ENCODE assay signal across 27 cellular contexts in the genomic region with DNA sequence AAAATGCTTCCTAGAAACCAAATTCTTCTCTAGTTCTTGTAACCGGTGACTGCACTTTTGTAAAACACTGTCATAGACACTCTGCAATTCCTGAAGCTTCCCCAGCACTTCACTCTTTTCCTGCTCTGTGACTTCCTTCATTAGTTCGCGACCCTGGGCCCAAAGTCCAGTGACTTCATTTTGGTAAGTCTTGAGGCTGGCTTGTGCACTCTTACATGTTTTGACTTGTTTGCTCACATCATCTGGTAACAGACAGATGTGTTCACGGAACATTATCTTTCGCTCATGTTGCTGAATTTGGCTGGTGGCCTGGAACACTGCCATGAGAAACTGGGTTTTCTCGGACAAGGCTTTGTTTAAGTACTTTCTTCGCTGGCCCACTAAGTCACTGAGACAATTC.
"Had no signal": no experiment of that assay in that cellular context is flagged by ENCODE, and none has a peak within 500 bp of the region (broad histone marks: within the 10 kb centered on the region; RNA-seq: fewer than 3 reads in every experiment).

No MANE protein-coding gene starts in this region.

- H3K4me1 Mint-ChIP-seq: endodermal cell; naive thymus-derived CD8-positive, alpha-beta T cell; nephron progenitor cell; stimulated activated effector memory CD8-positive, alpha-beta T cell treated with anti-CD3 and anti-CD28 coated beads, Interleukin-12 subunit alpha, Interleukin-12 subunit beta, amount 100 ng/mL, for 72 hours had no signal

- H3K4me1 ChIP-seq: gastrocnemius medialis, psoas muscle, sigmoid colon, tibial artery had no signal

- H3K9me3 ChIP-seq: gastrocnemius medialis, ovary, psoas muscle, sigmoid colon, testis, tibial artery had no signal

- H3K27me3 ChIP-seq: gastrocnemius medialis, hepatocyte, ovary, sigmoid colon, testis, tibial artery had no signal

- H3K79me2 ChIP-seq: hepatocyte had no signal

- H3K4me3 ChIP-seq: gastrocnemius medialis, hepatocyte, ovary, psoas muscle, sigmoid colon, testis, tibial artery had no signal

- H3K4me3 Mint-ChIP-seq: endodermal cell; naive thymus-derived CD8-positive, alpha-beta T cell; nephron progenitor cell; stimulated activated effector memory CD8-positive, alpha-beta T cell treated with anti-CD3 and anti-CD28 coated beads, Interleukin-12 subunit alpha, Interleukin-12 subunit beta, amount 100 ng/mL, for 72 hours; type B pancreatic cell had no signal

- H3K27ac ChIP-seq: gastrocnemius medialis, hepatocyte, ovary, psoas muscle, sigmoid colon, testis, tibial artery had no signal

- DNase-seq: effector CD8-positive, alpha-beta T cell; endodermal cell; erythroblast; gastrocnemius medialis; head of caudate nucleus; kidney; mesendoderm; midbrain; naive thymus-derived CD8-positive, alpha-beta T cell; nephron progenitor cell; occipital lobe; ovary; posterior cingulate gyrus; psoas muscle; right cardiac atrium; sigmoid colon; stimulated activated CD4-positive, alpha-beta T cell treated with anti-CD3 and anti-CD28 coated beads, Interleukin-2, amount 100 ng/mL, for 24 hours; stimulated activated CD4-positive, alpha-beta T cell treated with anti-CD3 and anti-CD28 coated beads, Interleukin-4, amount 100 ng/mL, for 24 hours; stimulated activated naive CD8-positive, alpha-beta T cell treated with anti-CD3 and anti-CD28 coated beads, Interleukin-15, Interleukin-2, amounts not matched to agents 100 U/mL and 50 U/mL, for 24 hours; substantia nigra; testis; tibial artery had no signal

- H3K4me2 ChIP-seq: hepatocyte had no signal

- H3K27me3 Mint-ChIP-seq: naive thymus-derived CD8-positive, alpha-beta T cell; type B pancreatic cell had no signal

- H3K36me3 ChIP-seq: ovary had no signal

- H3K27ac Mint-ChIP-seq: endodermal cell; naive thymus-derived CD8-positive, alpha-beta T cell; nephron progenitor cell; stimulated activated effector memory CD8-positive, alpha-beta T cell treated with anti-CD3 and anti-CD28 coated beads, Interleukin-12 subunit alpha, Interleukin-12 subunit beta, amount 100 ng/mL, for 72 hours; type B pancreatic cell had no signal

- H3K36me3 Mint-ChIP-seq: naive thymus-derived CD8-positive, alpha-beta T cell; stimulated activated effector memory CD8-positive, alpha-beta T cell treated with anti-CD3 and anti-CD28 coated beads, Interleukin-12 subunit alpha, Interleukin-12 subunit beta, amount 100 ng/mL, for 72 hours; type B pancreatic cell had no signal

- H2AFZ ChIP-seq: hepatocyte had no signal

- ATAC-seq: gastrocnemius medialis; left lobe of liver; naive thymus-derived CD8-positive, alpha-beta T cell; psoas muscle; stimulated activated effector memory CD8-positive, alpha-beta T cell treated with anti-CD3 and anti-CD28 coated beads, Interleukin-12 subunit alpha, Interleukin-12 subunit beta, amount 100 ng/mL, for 72 hours; stimulated activated naive CD8-positive, alpha-beta T cell treated with anti-CD3 and anti-CD28 coated beads, Interleukin-15, Interleukin-2, amounts not matched to agents 100 U/mL and 50 U/mL, for 24 hours had no signal

- FAIRE-seq: colon, kidney had no signal

- H3K9me3 Mint-ChIP-seq: endodermal cell; naive thymus-derived CD8-positive, alpha-beta T cell; nephron progenitor cell; stimulated activated effector memory CD8-positive, alpha-beta T cell treated with anti-CD3 and anti-CD28 coated beads, Interleukin-12 subunit alpha, Interleukin-12 subunit beta, amount 100 ng/mL, for 72 hours; type B pancreatic cell had no signal
